Comparison of ENCODE assay signal across 9 cellular contexts in the genomic region with DNA sequence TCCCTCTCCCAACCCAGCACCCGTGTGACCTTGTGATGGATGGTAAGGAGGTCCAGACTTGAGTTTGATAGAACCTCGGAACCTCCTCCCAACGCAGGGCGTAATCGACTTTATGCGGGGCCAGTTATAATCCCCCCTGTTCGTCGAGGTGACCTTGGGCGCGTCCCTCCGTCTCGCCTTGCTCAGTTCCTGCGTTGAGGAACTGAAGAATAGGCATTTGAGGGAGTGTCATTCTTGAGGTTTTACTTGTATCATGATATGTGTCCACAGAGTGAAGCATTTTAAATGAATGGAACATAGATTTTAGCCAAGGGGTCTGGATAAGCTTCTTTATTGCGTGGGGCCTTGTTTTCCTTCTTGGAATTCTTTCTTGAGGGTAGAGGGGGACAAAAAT. TPM values are rescaled to one million over a fixed set of nuclear protein-coding genes. Genes with fewer than 3 reads are reported as not detected.
DNase-seq lines count a peak whose midpoint lies in the region; ATAC-seq and TF ChIP-seq lines count a peak whose summit lies in the region.
"Had no signal": no experiment of that assay in that cellular context is flagged by ENCODE, and none has a peak within 500 bp of the region (broad histone marks: within the 10 kb centered on the region; RNA-seq: fewer than 3 reads in every experiment).

No MANE protein-coding gene starts in this region.

- no peaks in the 10 kb centered on the region for H3K9me3 ChIP-seq in esophagus squamous epithelium

- H3K27ac ChIP-seq in esophagus squamous epithelium = peak overlapping the region; percentile 88 to 94 (median 90)

- no peak for TF ChIP-seq CTCF in esophagus squamous epithelium (IDR thresholded peaks at IDR 0.05)

- intact Hi-C loops in esophagus squamous epithelium (cut with DNase I) = no loop called here

- no peak for TF ChIP-seq POLR2A in esophagus squamous epithelium (IDR thresholded peaks at IDR 0.05)

- H3K27me3 ChIP-seq in esophagus squamous epithelium = no peaks in the 10 kb centered on the region

- H3K4me3 ChIP-seq in esophagus squamous epithelium (peak overlapping the region; percentile 64 to 91 (median 76)), skeletal muscle cell (ENCODE audit: low read depth, low read length) (peak overlapping the region; percentile 99)

- H3K36me3 ChIP-seq in esophagus squamous epithelium = peaks cover 0 to 38% (median 14%) of the 10 kb centered on the region in 3 donors

- DNase-seq in RKO (ENCODE audit: low spot score) = peak; percentile 34
- no peak for DNase-seq in esophagus squamous epithelium (lab: John Stamatoyannopoulos, UW)
- no peak for DNase-seq in skeletal muscle cell (ENCODE audit: low read depth)
- DNase-seq in midbrain (lab: John Stamatoyannopoulos, UW) = no peak
- no peak for DNase-seq in NCI-H1092 (lab: John Stamatoyannopoulos, UW)
- DNase-seq in NCI-H2227 treated with DMSO at 0.1 percent for 48 hours (lab: John Stamatoyannopoulos, UW) = no peak

- WGBS in esophagus squamous epithelium, 2 donors = 0 to 1% methylated on average over 2 to 13 of the region's 14 CpGs

- H3K4me1 ChIP-seq in esophagus squamous epithelium = peaks cover 10 to 20% (median 12%) of the 10 kb centered on the region in 3 donors

- ATAC-seq in GM21825 (IDR thresholded peaks at IDR 0.05; ENCODE audit: unreplicated experiment) (peak; percentile 1), GM21423 (IDR thresholded peaks at IDR 0.05; ENCODE audit: unreplicated experiment) (no peak)

RNA-seq across cellular contexts. Expression of a gene that starts 0.4 kb away (rescaled TPM):
- 10 to 100 TPM; 18.7 to 44.6 (median 34.6) TPM for total RNA-seq in esophagus squamous epithelium

RNA-seq across cellular contexts. Expression of a gene that starts 9.4 kb away (rescaled TPM):
- 100 to 1,000 TPM in 1 of 4 donors, 10 to 100 TPM in 2, 1 to 10 TPM in 1; 8.3 to 157 (median 38.6) TPM for total RNA-seq in esophagus squamous epithelium
- total RNA-seq: activated CD8-positive, alpha-beta memory T cell treated with anti-CD3 and anti-CD28 coated beads for 36 hours had no signal

RNA-seq across cellular contexts. Expression of a gene that starts 26.7 kb away (rescaled TPM):
- total RNA-seq in esophagus squamous epithelium = 100 to 1,000 TPM in 1 of 4 donors, 10 to 100 TPM in 3; 44.6 to 129 (median 72.2) TPM

RNA-seq across cellular contexts. Expression of a gene that starts 54.6 kb away (rescaled TPM):
- total RNA-seq in esophagus squamous epithelium = 100 to 1,000 TPM; 146 to 432 (median 253) TPM
